In the genomic region with DNA sequence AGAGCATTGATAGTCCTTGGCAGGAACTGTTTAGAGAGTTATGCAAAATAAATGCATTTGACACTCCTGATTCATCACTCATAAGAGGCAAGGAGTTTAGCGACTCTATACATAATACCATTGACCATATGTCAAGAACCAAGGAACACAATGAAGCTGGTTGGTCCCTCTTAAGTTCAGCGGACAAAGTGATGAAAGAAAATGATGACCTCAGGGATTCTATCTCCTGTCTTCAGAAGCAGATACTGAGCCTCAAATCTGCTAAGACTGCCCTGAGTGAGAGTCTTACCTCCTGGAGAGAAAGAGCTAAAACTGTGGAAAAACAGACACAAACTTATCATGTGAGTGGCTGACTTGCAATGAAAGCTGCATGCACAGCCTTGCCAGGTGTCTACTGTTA, we compare ENCODE assay signal across 8 cellular contexts. TPM values are rescaled to one million over a fixed set of nuclear protein-coding genes. Genes with fewer than 3 reads are reported as not detected.
"Had no signal": no experiment of that assay in that cellular context is flagged by ENCODE, and none has a peak within 500 bp of the region (broad histone marks: within the 10 kb centered on the region; RNA-seq: fewer than 3 reads in every experiment).

No MANE protein-coding gene starts in this region.

- H3K27ac Mint-ChIP-seq: IgD-negative memory B cell had no signal

- H3K4me1 Mint-ChIP-seq: IgD-negative memory B cell had no signal

- H3K4me3 ChIP-seq: K562 had no signal

- H3K36me3 Mint-ChIP-seq: IgD-negative memory B cell had no signal

- H3K4me3 Mint-ChIP-seq: IgD-negative memory B cell had no signal

- DNase-seq: KBM-7, KG1 had no signal

- ATAC-seq: K562 had no signal

- H3K9ac ChIP-seq: KMS-11 had no signal

- H3K27me3 Mint-ChIP-seq: IgD-negative memory B cell had no signal

- H3K27ac ChIP-seq: HL-60, KMS-11 had no signal

- H3K4me2 ChIP-seq: KMS-11 had no signal

- H3K9me3 Mint-ChIP-seq: IgD-negative memory B cell had no signal

- FAIRE-seq: HTR-8/SVneo, K562 had no signal

RNA-seq across cellular contexts. Expression of a gene that starts 9.5 kb away (rescaled TPM):
- total RNA-seq: HT1080, K562 had no signal
- polyA plus RNA-seq: IgD-negative memory B cell, K562 had no signal
